Comparison of ENCODE assay signal across 21 cellular contexts in genomic region chr10:101768791-101769170, GRCh38. TPM values are rescaled to one million over a fixed set of nuclear protein-coding genes. Genes with fewer than 3 reads are reported as not detected.
DNase-seq lines count a peak whose midpoint lies in the region; ATAC-seq and TF ChIP-seq lines count a peak whose summit lies in the region.
"Had no signal": no experiment of that assay in that cellular context is flagged by ENCODE, and none has a peak within 500 bp of the region (broad histone marks: within the 10 kb centered on the region; RNA-seq: fewer than 3 reads in every experiment).

No MANE protein-coding gene starts in this region.

- CTCF ChIA-PET in WTC11 (lab: Charles Lee) = interaction anchor here (1.6 to 8.3 kb wide), 5 partner anchors 10 to 166 kb away, joined by 5 to 69 read pairs (median 19); partner anchors contain the start of gene NPM3
- CTCF ChIA-PET in CD8-positive, alpha-beta memory T cell (lab: Charles Lee) = interaction anchor here (6.1 kb wide), 1 partner anchor 12 kb away, joined by 27 read pairs; no protein-coding TSS in a partner anchor

- no peak overlapping the region for H3K14ac ChIP-seq in neuronal stem cell (ENCODE audit: low read length)

- peaks cover 25% of the 10 kb centered on the region for H3K27me3 Mint-ChIP-seq in WTC11 (ENCODE audit: low read depth)
- H3K27me3 Mint-ChIP-seq in CD8-positive, alpha-beta memory T cell = peaks cover 29 to 47% of the 10 kb centered on the region in 2 donors
- H3K27me3 Mint-ChIP-seq in HFFc6 (ENCODE audit: insufficient read depth) = peaks cover 64% of the 10 kb centered on the region

- H3K9me3 ChIP-seq in neuronal stem cell (replicated peaks in 1 of 2; ENCODE audit: control insufficient read depth in 2 of 2, insufficient read depth in 1 of 2, low read depth in 1 of 2, low read length in 2 of 2) = no peaks in the 10 kb centered on the region
- no peaks in the 10 kb centered on the region for H3K9me3 ChIP-seq in CD8-positive, alpha-beta memory T cell (ENCODE audit: low read length)
- no peaks in the 10 kb centered on the region for H3K9me3 ChIP-seq in BE2C

- H3K4ac ChIP-seq in neuronal stem cell (ENCODE audit: low read length) = peak overlapping the region; percentile 5

- POLR2A ChIA-PET in WTC11 (lab: Charles Lee) = no interaction called here
- POLR2A ChIA-PET in CD8-positive, alpha-beta memory T cell (lab: Charles Lee) = no interaction called here

- H4K8ac ChIP-seq in neuronal stem cell (ENCODE audit: low read depth, low read length) = no peak overlapping the region

- H3K79me1 ChIP-seq in neuronal stem cell (ENCODE audit: low read depth, low read length) = peaks cover 6% of the 10 kb centered on the region

- H3K4me1 ChIP-seq in neuronal stem cell (ENCODE audit: control insufficient read depth in 2 of 2, insufficient read depth in 1 of 2, low read depth in 1 of 2, low read length in 2 of 2) = peaks cover 0 to 30% of the 10 kb centered on the region in 2 donors
- no peaks in the 10 kb centered on the region for H3K4me1 ChIP-seq in CD8-positive, alpha-beta memory T cell (ENCODE audit: insufficient read depth, low read length)
- no peaks in the 10 kb centered on the region for H3K4me1 ChIP-seq in BE2C

- H2BK15ac ChIP-seq in neuronal stem cell (ENCODE audit: low read length) = peak overlapping the region; percentile 13

- H2AK5ac ChIP-seq in neuronal stem cell (ENCODE audit: low read depth, low read length) = peak overlapping the region; percentile 82

- H3K4me2 ChIP-seq in neuronal stem cell (ENCODE audit: insufficient read depth, low read length, poor library complexity, severe bottlenecking) = no peak overlapping the region
- H3K4me2 ChIP-seq: KMS-11 had no signal

- H3K9me3 Mint-ChIP-seq in WTC11 (no peaks in the 10 kb centered on the region), HFFc6 (no peaks in the 10 kb centered on the region)
- no peaks in the 10 kb centered on the region for H3K9me3 Mint-ChIP-seq in CD8-positive, alpha-beta memory T cell
- H3K9me3 Mint-ChIP-seq: IgD-negative memory B cell had no signal

- WGBS in neuronal stem cell (ENCODE audit: extremely low coverage in 2 of 2, insufficient read length in 2 of 2, insufficient replicate concordance in 1 of 2), 2 donors = no CpG with 5 or more reads among the region's 8 CpGs

- no peak overlapping the region for H3K4me3 ChIP-seq in neuronal stem cell (ENCODE audit: low read length in 2 of 2)
- no peak overlapping the region for H3K4me3 ChIP-seq in CD8-positive, alpha-beta memory T cell (ENCODE audit: low read length)
- H3K4me3 ChIP-seq in BE2C (ENCODE audit: low read depth, low read length) = no peak overlapping the region

- H3K27me3 ChIP-seq in neuronal stem cell (ENCODE audit: control insufficient read depth in 3 of 3, insufficient read depth in 3 of 3, low read depth in 1 of 3, low read length in 3 of 3) (peaks cover 0 to 96% (median 0%) of the 10 kb centered on the region in 3 experiments), BE2C (peaks cover 4% of the 10 kb centered on the region; the same call in 1 of the 2 replicates)
- H3K27me3 ChIP-seq in CD8-positive, alpha-beta memory T cell (ENCODE audit: insufficient read depth, low read length, poor library complexity, severe bottlenecking) = peaks cover 14% of the 10 kb centered on the region

- peak overlapping the region; percentile 89 for H3K18ac ChIP-seq in neuronal stem cell (ENCODE audit: low read length)

- no peak overlapping the region for H4K91ac ChIP-seq in neuronal stem cell (ENCODE audit: low read depth, low read length, poor library complexity)

- H2BK12ac ChIP-seq in neuronal stem cell (ENCODE audit: low read length) = no peak overlapping the region

- peak overlapping the region; percentile 59 for H2BK5ac ChIP-seq in neuronal stem cell (ENCODE audit: low read length)

- TF ChIP-seq CTCF in WTC11 (IDR thresholded peaks at IDR 0.05) (no peak), HFFc6 (IDR thresholded peaks at IDR 0.05) (no peak), BE2C (IDR thresholded peaks at IDR 0.05; ENCODE audit: low read depth, low read length) (no peak)

- intact Hi-C loops in cardiac septum (cut with DNase I) = no loop called here
- intact Hi-C loops in Right ventricle myocardium inferior (cut with DNase I) = no loop called here

- H3K27ac Mint-ChIP-seq in WTC11 (peak overlapping the region; percentile 43; the same call in 1 of the 2 replicates), HFFc6 (no peak overlapping the region)
- H3K27ac Mint-ChIP-seq in CD8-positive, alpha-beta memory T cell = peak overlapping the region in 1 of 8 donors; percentile 17
- H3K27ac Mint-ChIP-seq: IgD-negative memory B cell had no signal

- H2AFZ ChIP-seq in neuronal stem cell (ENCODE audit: low read length) = no peak overlapping the region

- H3K4me1 Mint-ChIP-seq in WTC11 (peaks cover 24% of the 10 kb centered on the region), HFFc6 (ENCODE audit: low read depth) (peaks cover 6% of the 10 kb centered on the region)
- peaks cover 5 to 7% (median 6%) of the 10 kb centered on the region in 3 donors for H3K4me1 Mint-ChIP-seq in CD8-positive, alpha-beta memory T cell

- H3K36me3 ChIP-seq in neuronal stem cell (replicated peaks in 1 of 2; ENCODE audit: control insufficient read depth in 2 of 2, insufficient read depth in 2 of 2, low read length in 2 of 2) (peaks cover 0 to 2% of the 10 kb centered on the region in 2 donors), BE2C (no peaks in the 10 kb centered on the region)
- H3K36me3 ChIP-seq in CD8-positive, alpha-beta memory T cell (ENCODE audit: insufficient read depth, low read length) = no peaks in the 10 kb centered on the region

- DNase-seq in cardiac septum (ENCODE audit: low spot score) (peak; percentile 60), Right ventricle myocardium inferior (ENCODE audit: missing footprints) (no peak), WTC11 (ENCODE audit: low spot score) (no peak), neuronal stem cell (ENCODE audit: low spot score) (no peak), HFFc6 (no peak), BE2C (no peak)
- no peak for DNase-seq in CD8-positive, alpha-beta memory T cell
- DNase-seq: AML-193, C1 segment of cervical spinal cord, Calu3, DMS79 treated with DMSO at 0.1 percent for 48 hours, MM.1S, NCI-H2029 treated with DMSO at 0.1 percent for 48 hours, NCI-H446 treated with DMSO at 0.1 percent for 48 hours, SHP77 treated with DMSO at 0.1 percent for 48 hours had no signal

- H3K36me3 Mint-ChIP-seq in WTC11 (no peaks in the 10 kb centered on the region), HFFc6 (ENCODE audit: low read depth) (no peaks in the 10 kb centered on the region)
- H3K36me3 Mint-ChIP-seq in CD8-positive, alpha-beta memory T cell = no peaks in the 10 kb centered on the region
- H3K36me3 Mint-ChIP-seq: IgD-negative memory B cell had no signal

- ATAC-seq in Right ventricle myocardium inferior (no peak), WTC11 (no peak)
- ATAC-seq: Panc1 had no signal

- no peak overlapping the region for H3K4me3 Mint-ChIP-seq in WTC11
- H3K4me3 Mint-ChIP-seq in CD8-positive, alpha-beta memory T cell = no peak overlapping the region
- no peak overlapping the region for H3K4me3 Mint-ChIP-seq in HFFc6

- H2BK120ac ChIP-seq in neuronal stem cell (ENCODE audit: low read depth, low read length) = no peak overlapping the region

- no peak overlapping the region for H3K9ac ChIP-seq in neuronal stem cell (ENCODE audit: low read depth, low read length, poor library complexity)
- H3K9ac ChIP-seq: KMS-11 had no signal

- no peak overlapping the region for H3K23ac ChIP-seq in neuronal stem cell (ENCODE audit: low read depth, low read length, poor library complexity)

- peak overlapping the region; percentile 72 for H3K27ac ChIP-seq in neuronal stem cell (replicated peaks; ENCODE audit: low read length)
- no peak overlapping the region for H3K27ac ChIP-seq in CD8-positive, alpha-beta memory T cell (ENCODE audit: low read depth, low read length)
- H3K27ac ChIP-seq: KMS-11, RWPE1 had no signal

TF ChIP-seq in WTC11, 78 proteins besides CTCF, POLR2A, EP300 and RAD21 (continues in another document):
- TF ChIP-seq PRRX2 (CRISPR knock-in tag; IDR thresholded peaks at IDR 0.05) = no peak

RNA-seq across cellular contexts. Expression of gene FGF8, which starts 7.1 kb away (rescaled TPM):
- not detected for total RNA-seq in cardiac septum
- not detected for total RNA-seq in Right ventricle myocardium inferior
- total RNA-seq in WTC11 (2021) = 14.0 to 28.9 TPM (median 16.4 TPM) in 3 replicates
- polyA plus RNA-seq in neuronal stem cell (2013, experiment 1 of 2) = 91.9 TPM
- 86.1 TPM for polyA plus RNA-seq in neuronal stem cell (2013, experiment 2 of 2)
- not detected for total RNA-seq in CD8-positive, alpha-beta memory T cell
- polyA plus RNA-seq in CD8-positive, alpha-beta memory T cell = not detected
- total RNA-seq in HFFc6 (2021; fragmentation: NEBNext Ultra II Directional; extraction: Animal tissue kit (Norgen Biotek cat#: 25700)) = not detected
- not detected for polyA plus RNA-seq in BE2C (2012; ENCODE audit: insufficient read depth, insufficient read length, low read depth)
- total RNA-seq: A172, Calu3, H4 had no signal
- polyA plus RNA-seq: IgD-negative memory B cell had no signal

RNA-seq across cellular contexts. Expression of gene NPM3, which starts 14.5 kb away (rescaled TPM):
- total RNA-seq in cardiac septum (8.9 TPM), Right ventricle myocardium inferior (7.9 TPM), WTC11 (2021) (223 to 260 TPM (median 229 TPM) in 3 replicates)
- polyA plus RNA-seq in neuronal stem cell (2013, experiment 1 of 2) = 105 TPM
- 108 TPM for polyA plus RNA-seq in neuronal stem cell (2013, experiment 2 of 2)
- total RNA-seq in CD8-positive, alpha-beta memory T cell = 100 to 1,000 TPM; 209 to 217 TPM
- 7.5 TPM for polyA plus RNA-seq in CD8-positive, alpha-beta memory T cell
- total RNA-seq in HFFc6 (2021; fragmentation: NEBNext Ultra II Directional; extraction: Animal tissue kit (Norgen Biotek cat#: 25700)) = 10 to 100 TPM; 51.8 to 64.6 (median 54.8) TPM
- polyA plus RNA-seq in BE2C (2012; ENCODE audit: insufficient read depth, insufficient read length, low read depth) = 189 TPM

RNA-seq across cellular contexts. Expression of gene OGA, which starts 49.5 kb away (rescaled TPM):
- total RNA-seq in cardiac septum = 77.6 TPM
- total RNA-seq in Right ventricle myocardium inferior = 79.2 TPM
- 110 to 111 TPM (median 110 TPM) in 3 replicates for total RNA-seq in WTC11 (2021)
- 74.9 TPM for polyA plus RNA-seq in neuronal stem cell (2013, experiment 1 of 2)
- 76.0 TPM for polyA plus RNA-seq in neuronal stem cell (2013, experiment 2 of 2)
- total RNA-seq in CD8-positive, alpha-beta memory T cell = 100 to 1,000 TPM in 1 of 2 experiments, 10 to 100 TPM in 1; 95.8 to 109 TPM
- polyA plus RNA-seq in CD8-positive, alpha-beta memory T cell = 45.7 TPM
- 10 to 100 TPM; 56.2 to 61.6 (median 59.1) TPM for total RNA-seq in HFFc6 (2021; fragmentation: NEBNext Ultra II Directional; extraction: Animal tissue kit (Norgen Biotek cat#: 25700))
- 41.7 TPM for polyA plus RNA-seq in BE2C (2012; ENCODE audit: insufficient read depth, insufficient read length, low read depth)

Comparison
In these comparisons a context has a peak if more than half of its experiments do, and no peak if none do; other contexts are left out.
1. RNA of gene FGF8, which starts 7.1 kb away (total RNA-seq): 14.0 to 28.9 TPM in WTC11; not detected in CD8-positive, alpha-beta memory T cell, not detected in cardiac septum (single experiment), not detected in Right ventricle myocardium inferior (single experiment) and not detected in HFFc6; every median in the first group is over 10 times any median in the second.